26 cellular contexts compared by ENCODE assay signal in the genomic region with DNA sequence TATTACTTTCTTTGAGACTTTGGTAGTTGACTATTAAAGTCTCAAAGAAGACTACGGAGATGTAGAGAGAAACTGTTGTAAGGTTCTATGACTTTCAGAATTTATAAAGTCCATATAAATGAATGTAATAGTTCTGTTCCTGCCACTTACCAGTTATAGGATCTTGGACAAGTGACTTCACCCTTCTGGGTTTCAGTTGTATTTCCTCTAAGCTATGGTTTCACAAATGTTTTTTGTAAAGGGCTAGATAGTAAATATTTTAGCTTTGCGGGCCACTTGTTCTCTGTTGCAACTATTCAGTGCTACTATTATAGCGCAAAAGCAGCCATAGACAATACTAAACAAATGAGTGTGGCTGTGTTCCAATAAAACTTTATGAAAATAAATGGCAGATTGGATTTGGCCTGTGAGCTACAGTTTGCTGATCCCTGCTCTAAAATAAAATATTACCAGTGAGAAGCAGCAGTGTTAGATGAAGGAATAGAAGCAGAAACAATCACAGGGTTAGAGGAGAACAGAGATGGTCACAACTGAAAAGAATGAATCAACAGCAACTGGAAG. TPM values are rescaled to one million over a fixed set of nuclear protein-coding genes. Genes with fewer than 3 reads are reported as not detected.
"Had no signal": no experiment of that assay in that cellular context is flagged by ENCODE, and none has a peak within 500 bp of the region (broad histone marks: within the 10 kb centered on the region; RNA-seq: fewer than 3 reads in every experiment).

No MANE protein-coding gene starts in this region.

- H3K4me1 ChIP-seq: colonic mucosa, lower lobe of right lung, spleen, transverse colon, uterus had no signal

- H3K27me3 Mint-ChIP-seq: central memory CD8-positive, alpha-beta T cell; naive thymus-derived CD8-positive, alpha-beta T cell had no signal

- H3K27ac ChIP-seq: ascending aorta, colonic mucosa, lower lobe of right lung, spleen, transverse colon, uterus, WERI-Rb-1 had no signal

- H3K36me3 ChIP-seq: uterus had no signal

- H3K27me3 ChIP-seq: ascending aorta, colonic mucosa, spleen, transverse colon, uterus had no signal

- H3K9me3 Mint-ChIP-seq: central memory CD8-positive, alpha-beta T cell; endodermal cell; naive thymus-derived CD8-positive, alpha-beta T cell had no signal

- ATAC-seq: left colon; lower lobe of right lung; naive thymus-derived CD8-positive, alpha-beta T cell had no signal

- H3K9me3 ChIP-seq: ascending aorta, colonic mucosa, lower lobe of right lung, spleen, transverse colon, uterus had no signal

- H3K27ac Mint-ChIP-seq: endodermal cell had no signal

- H3K4me3 Mint-ChIP-seq: central memory CD8-positive, alpha-beta T cell; endodermal cell; naive thymus-derived CD8-positive, alpha-beta T cell had no signal

- DNase-seq: activated CD4-positive, alpha-beta T cell treated with anti-CD3 and anti-CD28 coated beads for 1 hour; activated CD8-positive, alpha-beta memory T cell treated with anti-CD3 and anti-CD28 coated beads for 24 hours; activated CD8-positive, alpha-beta memory T cell treated with anti-CD3 and anti-CD28 coated beads, Interleukin-2, amount 50 U/mL, for 48 hours; activated naive CD4-positive, alpha-beta T cell treated with Interleukin-2 at 50 U/mL for 16 hours; colonic mucosa; endodermal cell; foreskin melanocyte; hypothalamus; islet precursor cell; left colon; lower lobe of right lung; naive thymus-derived CD8-positive, alpha-beta T cell; nucleus accumbens; spleen; stimulated activated CD4-positive, alpha-beta T cell treated with anti-CD3 and anti-CD28 coated beads, Interleukin-4, amount 100 ng/mL, for 4 hours; stimulated activated naive CD4-positive, alpha-beta T cell; T-helper 2 cell; transverse colon; uterus; WERI-Rb-1 had no signal

- H3K4me1 Mint-ChIP-seq: endodermal cell had no signal

- H3K4me3 ChIP-seq: ascending aorta, colonic mucosa, lower lobe of right lung, spleen, transverse colon, uterus had no signal

RNA-seq across cellular contexts. Expression of a gene that starts 25.0 kb away (rescaled TPM):
- total RNA-seq: ascending aorta; colonic mucosa; endodermal cell; epithelial cell of proximal tubule; fibroblast of lung; left colon; lower lobe of right lung; mesenteric fat pad; naive thymus-derived CD8-positive, alpha-beta T cell; renal cortical epithelial cell; spleen; transverse colon; uterus had no signal
